Comparison of ENCODE assay signal across 31 cellular contexts in genomic region chr6:3371222-3371949, GRCh38.
DNase-seq lines count a peak whose midpoint lies in the region; ATAC-seq and TF ChIP-seq lines count a peak whose summit lies in the region.
"Had no signal": no experiment of that assay in that cellular context is flagged by ENCODE, and none has a peak within 500 bp of the region (broad histone marks: within the 10 kb centered on the region; RNA-seq: fewer than 3 reads in every experiment).

No MANE protein-coding gene starts in this region.

- no peak overlapping the region for H3K4me2 ChIP-seq in PC-3 (ENCODE audit: low read length)

- no peak for ATAC-seq in CD4-positive, CD25-positive, alpha-beta regulatory T cell (ENCODE audit: low read depth in 2 of 2)
- ATAC-seq in PC-3: peak; percentile 32; the same call in 1 of the 2 replicates
- no peak for ATAC-seq in central memory CD8-positive, alpha-beta T cell (replicated peaks; ENCODE audit: extremely low read depth, poor library complexity, severe bottlenecking)
- ATAC-seq in naive thymus-derived CD4-positive, alpha-beta T cell: no peak
- ATAC-seq: foreskin keratinocyte; heart right ventricle; Panc1; stimulated activated effector memory CD8-positive, alpha-beta T cell treated with anti-CD3 and anti-CD28 coated beads, Interleukin-12 subunit alpha, Interleukin-12 subunit beta, amount 100 ng/mL, for 72 hours had no signal

- POLR2A ChIA-PET in PC-3 (lab: Charles Lee; ENCODE audit: unreplicated experiment): interaction anchor here (0.6 to 0.7 kb wide), 2 partner anchors 11 to 67 kb away, joined by 3 to 4 read pairs; no protein-coding TSS in a partner anchor
- POLR2A ChIA-PET in naive thymus-derived CD4-positive, alpha-beta T cell (lab: Charles Lee): interaction anchor here (1.1 to 1.4 kb wide), 2 partner anchors 10 to 17 kb away, joined by 3 to 5 read pairs; no protein-coding TSS in a partner anchor

- no peaks in the 10 kb centered on the region for H3K79me2 ChIP-seq in PC-3 (ENCODE audit: low read length)

- H3K4me3 ChIP-seq in CD4-positive, CD25-positive, alpha-beta regulatory T cell (ENCODE audit: low read depth, low read length): peak overlapping the region; percentile 13
- H3K4me3 ChIP-seq in PC-3 (ENCODE audit: low read length): no peak overlapping the region
- no peak overlapping the region for H3K4me3 ChIP-seq in naive thymus-derived CD4-positive, alpha-beta T cell (ENCODE audit: low read length)
- H3K4me3 ChIP-seq: esophagus squamous epithelium, heart right ventricle had no signal

- BruUV-seq in PC-3 (replicated peaks; lab: Mats Ljungman, UMichigan): no TSS peak

- CTCF ChIA-PET in PC-3 (lab: Charles Lee): no interaction called here
- CTCF ChIA-PET in naive thymus-derived CD4-positive, alpha-beta T cell (lab: Charles Lee): no interaction called here

- no peaks in the 10 kb centered on the region for H3F3A ChIP-seq in PC-3 (ENCODE audit: low read length, unreplicated experiment)

- H3K36me3 Mint-ChIP-seq in CD4-positive, CD25-positive, alpha-beta regulatory T cell: no peaks in the 10 kb centered on the region
- peaks cover 2% of the 10 kb centered on the region for H3K36me3 Mint-ChIP-seq in central memory CD8-positive, alpha-beta T cell (ENCODE audit: insufficient read depth)
- H3K36me3 Mint-ChIP-seq in naive thymus-derived CD4-positive, alpha-beta T cell: peaks cover 0 to 8% (median 0%) of the 10 kb centered on the region in 5 donors
- H3K36me3 Mint-ChIP-seq: stimulated activated effector memory CD8-positive, alpha-beta T cell treated with anti-CD3 and anti-CD28 coated beads, Interleukin-12 subunit alpha, Interleukin-12 subunit beta, amount 100 ng/mL, for 72 hours had no signal

- H3K27me3 Mint-ChIP-seq in CD4-positive, CD25-positive, alpha-beta regulatory T cell: peaks cover 5% of the 10 kb centered on the region
- H3K27me3 Mint-ChIP-seq in central memory CD8-positive, alpha-beta T cell: peaks cover 50% of the 10 kb centered on the region
- peaks cover 0 to 2% (median 0%) of the 10 kb centered on the region in 5 donors for H3K27me3 Mint-ChIP-seq in naive thymus-derived CD4-positive, alpha-beta T cell
- H3K27me3 Mint-ChIP-seq: activated T-cell treated with anti-CD3 and anti-CD28 coated beads, Interleukin-2, amount 50 U/mL, for 24 hours had no signal

- H3K4me3 Mint-ChIP-seq in CD4-positive, CD25-positive, alpha-beta regulatory T cell: peak overlapping the region in 3 of 4 donors; percentile 12 to 76 (median 30)
- H3K4me3 Mint-ChIP-seq in central memory CD8-positive, alpha-beta T cell: no peak overlapping the region
- peak overlapping the region in 7 of 10 donors; percentile 1 to 73 (median 54) for H3K4me3 Mint-ChIP-seq in naive thymus-derived CD4-positive, alpha-beta T cell
- H3K4me3 Mint-ChIP-seq: activated CD4-positive, alpha-beta T cell treated with anti-CD3 and anti-CD28 coated beads, Interleukin-2, amount 10 ng/mL, durations not matched to agents 24 days and 14 days; activated T-cell treated with anti-CD3 and anti-CD28 coated beads, Interleukin-2, amount 50 U/mL, for 24 hours; nephron; stimulated activated effector memory CD8-positive, alpha-beta T cell treated with anti-CD3 and anti-CD28 coated beads, Interleukin-12 subunit alpha, Interleukin-12 subunit beta, amount 100 ng/mL, for 72 hours had no signal

- H3K4me1 ChIP-seq in CD4-positive, CD25-positive, alpha-beta regulatory T cell (ENCODE audit: control insufficient read depth, insufficient read depth, low read length, poor library complexity, severe bottlenecking): peaks cover 17% of the 10 kb centered on the region
- peaks cover 13% of the 10 kb centered on the region for H3K4me1 ChIP-seq in PC-3 (ENCODE audit: insufficient read depth, low read length)
- peaks cover 6 to 22% of the 10 kb centered on the region in 2 donors for H3K4me1 ChIP-seq in naive thymus-derived CD4-positive, alpha-beta T cell (ENCODE audit: control insufficient read depth in 2 of 2, insufficient read depth in 2 of 2, low read length in 2 of 2)
- H3K4me1 ChIP-seq: BE2C, foreskin keratinocyte had no signal

- H3K9ac ChIP-seq in PC-3 (ENCODE audit: low read length): peak overlapping the region; percentile 2; the same call in 1 of the 2 replicates

- no peaks in the 10 kb centered on the region for H3K36me3 ChIP-seq in CD4-positive, CD25-positive, alpha-beta regulatory T cell (ENCODE audit: control insufficient read depth, insufficient read depth, low read length)
- H3K36me3 ChIP-seq in PC-3 (ENCODE audit: low read depth, low read length): no peaks in the 10 kb centered on the region
- no peaks in the 10 kb centered on the region for H3K36me3 ChIP-seq in naive thymus-derived CD4-positive, alpha-beta T cell (ENCODE audit: control insufficient read depth in 2 of 3, insufficient read depth in 3 of 3, low read length in 3 of 3)
- H3K36me3 ChIP-seq: BE2C, heart right ventricle, WERI-Rb-1 had no signal

- H3K9me3 ChIP-seq in CD4-positive, CD25-positive, alpha-beta regulatory T cell (ENCODE audit: control insufficient read depth in 2 of 2, low read length in 2 of 2): no peaks in the 10 kb centered on the region
- no peaks in the 10 kb centered on the region for H3K9me3 ChIP-seq in PC-3 (ENCODE audit: low read length)
- H3K9me3 ChIP-seq in naive thymus-derived CD4-positive, alpha-beta T cell (ENCODE audit: control insufficient read depth in 2 of 3, low read length in 3 of 3): no peaks in the 10 kb centered on the region
- H3K9me3 ChIP-seq: BE2C, esophagus squamous epithelium, heart right ventricle had no signal

- H3K27me3 ChIP-seq in CD4-positive, CD25-positive, alpha-beta regulatory T cell (ENCODE audit: control insufficient read depth, insufficient read depth, low read length): no peaks in the 10 kb centered on the region
- no peaks in the 10 kb centered on the region for H3K27me3 ChIP-seq in PC-3 (ENCODE audit: low read length)
- H3K27me3 ChIP-seq in naive thymus-derived CD4-positive, alpha-beta T cell (ENCODE audit: control insufficient read depth in 2 of 2, insufficient read depth in 2 of 2, low read length in 2 of 2): no peaks in the 10 kb centered on the region
- H3K27me3 ChIP-seq: esophagus squamous epithelium, heart right ventricle had no signal

- no peaks in the 10 kb centered on the region for H3K9me2 ChIP-seq in PC-3 (replicated peaks; ENCODE audit: low read length)

- H3K27ac Mint-ChIP-seq in CD4-positive, CD25-positive, alpha-beta regulatory T cell: peak overlapping the region in 2 of 3 donors; percentile 51 to 62
- H3K27ac Mint-ChIP-seq in central memory CD8-positive, alpha-beta T cell (ENCODE audit: low read depth): peak overlapping the region; percentile 24
- peak overlapping the region in 8 of 9 donors; percentile 83 to 98 (median 93) for H3K27ac Mint-ChIP-seq in naive thymus-derived CD4-positive, alpha-beta T cell
- H3K27ac Mint-ChIP-seq: activated CD4-positive, alpha-beta T cell treated with anti-CD3 and anti-CD28 coated beads, Interleukin-2, amount 10 ng/mL, durations not matched to agents 24 days and 14 days; activated T-cell treated with anti-CD3 and anti-CD28 coated beads, Interleukin-2, amount 50 U/mL, for 24 hours had no signal

- peaks cover 0 to 3% (median 0%) of the 10 kb centered on the region in 7 donors for H3K9me3 Mint-ChIP-seq in CD4-positive, CD25-positive, alpha-beta regulatory T cell
- H3K9me3 Mint-ChIP-seq in central memory CD8-positive, alpha-beta T cell: no peaks in the 10 kb centered on the region
- no peaks in the 10 kb centered on the region for H3K9me3 Mint-ChIP-seq in naive thymus-derived CD4-positive, alpha-beta T cell
- H3K9me3 Mint-ChIP-seq: activated CD4-positive, alpha-beta T cell treated with anti-CD3 and anti-CD28 coated beads, Interleukin-2, amount 10 ng/mL, durations not matched to agents 24 days and 14 days; activated T-cell treated with anti-CD3 and anti-CD28 coated beads, Interleukin-2, amount 50 U/mL, for 24 hours; nephron; stimulated activated effector memory CD8-positive, alpha-beta T cell treated with anti-CD3 and anti-CD28 coated beads, Interleukin-12 subunit alpha, Interleukin-12 subunit beta, amount 100 ng/mL, for 72 hours had no signal

- peaks cover 14 to 35% (median 24%) of the 10 kb centered on the region in 4 donors for H3K4me1 Mint-ChIP-seq in CD4-positive, CD25-positive, alpha-beta regulatory T cell
- H3K4me1 Mint-ChIP-seq in central memory CD8-positive, alpha-beta T cell: peaks cover 11% of the 10 kb centered on the region
- H3K4me1 Mint-ChIP-seq in naive thymus-derived CD4-positive, alpha-beta T cell: peaks cover 5 to 57% (median 47%) of the 10 kb centered on the region in 7 donors
- H3K4me1 Mint-ChIP-seq: activated CD4-positive, alpha-beta T cell treated with anti-CD3 and anti-CD28 coated beads, Interleukin-2, amount 10 ng/mL, durations not matched to agents 24 days and 14 days; stimulated activated effector memory CD8-positive, alpha-beta T cell treated with anti-CD3 and anti-CD28 coated beads, Interleukin-12 subunit alpha, Interleukin-12 subunit beta, amount 100 ng/mL, for 72 hours had no signal

- no peak overlapping the region for H2AFZ ChIP-seq in PC-3 (ENCODE audit: low read length)

- peak in 1 of 3 donors; percentile 6 for DNase-seq in CD4-positive, CD25-positive, alpha-beta regulatory T cell
- DNase-seq in PC-3: no peak
- no peak for DNase-seq in central memory CD8-positive, alpha-beta T cell (ENCODE audit: low spot score in 2 of 2)
- no peak for DNase-seq in naive thymus-derived CD4-positive, alpha-beta T cell
- DNase-seq in NCI-H1694 (lab: John Stamatoyannopoulos, UW): no peak
- DNase-seq in NCI-H526 treated with DMSO at 0.1 percent for 48 hours (lab: John Stamatoyannopoulos, UW): no peak
- DNase-seq in NCI-H2029 (lab: John Stamatoyannopoulos, UW): no peak
- DNase-seq: activated CD4-positive, alpha-beta T cell treated with anti-CD3 and anti-CD28 coated beads, Interleukin-2, amount 10 ng/mL, durations not matched to agents 24 days and 14 days; activated gamma-delta T cell; activated T-cell treated with anti-CD3 and anti-CD28 coated beads, Interleukin-2, amount 50 U/mL, for 24 hours; BE2C; cerebellar nuclear complex; COR-L47; DMS79; esophagus squamous epithelium; foreskin keratinocyte; HCEC 1CT; heart right ventricle; Kasumi-1; kidney; NCI-H1417 treated with DMSO at 0.1 percent for 48 hours; NCI-H2081 treated with DMSO at 0.1 percent for 48 hours; NCI-H226; NCI-H69; SIG-M5; stimulated activated CD4-positive, alpha-beta T cell treated with anti-CD3 and anti-CD28 coated beads, Interleukin-15, amount 100 ng/mL, for 24 hours; T-helper 9 cell had no signal

- H4K20me1 ChIP-seq in PC-3 (ENCODE audit: low read length): no peaks in the 10 kb centered on the region

- intact Hi-C loops in PC-3 (cut with micrococcal nuclease): no loop called here
- intact Hi-C loops in naive thymus-derived CD4-positive, alpha-beta T cell (cut with micrococcal nuclease): loop anchor here in 1 of 2 donors (1.0 to 5.0 kb wide), 4 partner anchors 15 to 93 kb away; no protein-coding TSS in a partner anchor

- TF ChIP-seq CTCF in PC-3 (conservative IDR thresholded peaks at IDR 0.05; ENCODE audit: low read depth, low read length): no peak

- peak overlapping the region; percentile 45 for H3K27ac ChIP-seq in CD4-positive, CD25-positive, alpha-beta regulatory T cell (ENCODE audit: insufficient read depth, low read length, poor library complexity, severe bottlenecking)
- H3K27ac ChIP-seq in PC-3 (ENCODE audit: low read length): peak overlapping the region; percentile 54
- H3K27ac ChIP-seq in naive thymus-derived CD4-positive, alpha-beta T cell (ENCODE audit: low read depth, low read length): peak overlapping the region; percentile 64
- H3K27ac ChIP-seq: foreskin keratinocyte, heart right ventricle, WERI-Rb-1 had no signal

Comparison
In these comparisons a context has a peak if more than half of its experiments do, and no peak if none do; other contexts are left out.
1. H3K27ac Mint-ChIP-seq: peak in every context shown above with its lines; median percentile 93 in naive thymus-derived CD4-positive, alpha-beta T cell; 56 in CD4-positive, CD25-positive, alpha-beta regulatory T cell; 24 in central memory CD8-positive, alpha-beta T cell.